Comparison of ENCODE assay signal across 9 cellular contexts in the genomic region with DNA sequence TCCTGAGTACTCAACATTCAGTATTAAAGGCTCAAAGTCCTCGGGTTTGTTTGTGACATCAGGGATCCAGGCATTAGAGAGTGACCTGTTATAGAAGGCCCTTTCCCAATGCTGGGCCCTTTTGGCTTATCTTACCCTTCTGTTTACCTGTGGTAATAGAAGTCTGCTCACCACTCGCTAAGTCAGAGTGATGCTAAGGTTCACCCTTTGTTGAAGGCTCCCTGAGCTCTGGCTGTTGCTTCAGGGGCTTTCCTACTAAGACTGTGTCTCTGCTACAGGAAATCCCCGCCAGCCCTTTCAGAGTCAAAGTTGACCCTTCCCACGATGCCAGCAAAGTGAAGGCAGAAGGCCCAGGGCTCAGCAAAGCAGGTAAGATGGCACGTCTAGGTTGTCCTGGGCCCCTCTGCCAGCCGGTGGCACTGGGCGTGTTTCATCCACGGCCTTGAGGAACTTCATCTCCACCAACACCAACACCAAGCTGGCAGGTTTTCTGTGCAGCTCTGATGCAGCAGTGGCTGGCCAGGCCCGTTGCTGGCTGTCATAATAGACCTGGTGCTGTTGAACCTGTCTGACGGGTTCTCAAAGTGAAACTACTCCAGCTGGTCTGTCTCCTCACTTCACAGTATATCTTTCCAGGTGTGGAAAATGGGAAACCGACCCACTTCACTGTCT.
A peak's percentile ranks its signal among the peaks of the same experiment; 100 is the strongest.
DNase-seq lines count a peak whose midpoint lies in the region; ATAC-seq, FAIRE-seq and TF ChIP-seq lines count a peak whose summit lies in the region.
"Had no signal": no experiment of that assay in that cellular context is flagged by ENCODE, and none has a peak within 500 bp of the region (broad histone marks: within the 10 kb centered on the region; RNA-seq: fewer than 3 reads in every experiment).

No MANE protein-coding gene starts in this region.

- peaks cover 67% of the 10 kb centered on the region for H3K36me3 Mint-ChIP-seq in stimulated activated memory B cell treated with anti-CD40 and anti-IgM and Interleukin-4, amounts not matched to agents 10 μg/mL and 1 μg/mL and 100 μg/mL, for 72 hours

- H3K27ac Mint-ChIP-seq in stimulated activated memory B cell treated with anti-CD40 and anti-IgM and Interleukin-4, amounts not matched to agents 10 μg/mL and 1 μg/mL and 100 μg/mL, for 72 hours = peak overlapping the region; percentile 78

- H3K4me3 Mint-ChIP-seq in stimulated activated memory B cell treated with anti-CD40 and anti-IgM and Interleukin-4, amounts not matched to agents 10 μg/mL and 1 μg/mL and 100 μg/mL, for 72 hours = no peak overlapping the region

- H3K9me3 Mint-ChIP-seq in stimulated activated memory B cell treated with anti-CD40 and anti-IgM and Interleukin-4, amounts not matched to agents 10 μg/mL and 1 μg/mL and 100 μg/mL, for 72 hours = no peaks in the 10 kb centered on the region

- H3K9me3 ChIP-seq in A673 (ENCODE audit: low read depth, low read length, poor library complexity, severe bottlenecking) = no peaks in the 10 kb centered on the region

- FAIRE-seq in bronchial epithelial cell (lab: Jason Lieb, UNC) = peak; percentile 60

- no peaks in the 10 kb centered on the region for H3K4me1 ChIP-seq in A673 (ENCODE audit: insufficient read depth, low read length, poor library complexity, severe bottlenecking)

- peaks cover 49% of the 10 kb centered on the region for H3K4me1 Mint-ChIP-seq in stimulated activated memory B cell treated with anti-CD40 and anti-IgM and Interleukin-4, amounts not matched to agents 10 μg/mL and 1 μg/mL and 100 μg/mL, for 72 hours

- CTCF ChIA-PET in A673 (lab: Charles Lee) = no interaction called here

- peak; percentile 64 for ATAC-seq in GM18907 (IDR thresholded peaks at IDR 0.05; ENCODE audit: unreplicated experiment)
- ATAC-seq in HG03442 (IDR thresholded peaks at IDR 0.05; ENCODE audit: unreplicated experiment) = peak; percentile 57
- peak; percentile 9 for ATAC-seq in stimulated activated memory B cell treated with anti-CD40 and anti-IgM and Interleukin-4, amounts not matched to agents 10 μg/mL and 1 μg/mL and 100 μg/mL, for 72 hours
- no peak for ATAC-seq in GM21723 (IDR thresholded peaks at IDR 0.05; ENCODE audit: unreplicated experiment)

- H3K27me3 Mint-ChIP-seq in stimulated activated memory B cell treated with anti-CD40 and anti-IgM and Interleukin-4, amounts not matched to agents 10 μg/mL and 1 μg/mL and 100 μg/mL, for 72 hours = no peaks in the 10 kb centered on the region

- no peak overlapping the region for H3K4me3 ChIP-seq in bronchial epithelial cell (ENCODE audit: low read depth, low read length)
- H3K4me3 ChIP-seq in A673 (ENCODE audit: low read depth, low read length, poor library complexity, severe bottlenecking) = no peak overlapping the region

- intact Hi-C loops in A673 (cut with micrococcal nuclease; ENCODE audit: unreplicated experiment) = no loop called here

- peaks cover 33% of the 10 kb centered on the region for H3K36me3 ChIP-seq in bronchial epithelial cell (ENCODE audit: control insufficient read depth, insufficient read depth, low read length)
- no peaks in the 10 kb centered on the region for H3K36me3 ChIP-seq in A673 (ENCODE audit: insufficient read depth, low read length, poor library complexity, severe bottlenecking)

- no peak for TF ChIP-seq CTCF in bronchial epithelial cell (IDR thresholded peaks at IDR 0.05; ENCODE audit: insufficient read depth, low read length, severe bottlenecking)
- TF ChIP-seq CTCF in A673 (conservative IDR thresholded peaks at IDR 0.05; ENCODE audit: low read depth, low read length) = no peak

- POLR2A ChIA-PET in A673 (lab: Charles Lee; ENCODE audit: low non-redundant PET) = no interaction called here

- H3K27ac ChIP-seq in A673 (ENCODE audit: low read depth, low read length, poor library complexity, severe bottlenecking) = no peak overlapping the region

- BruUV-seq in A673 (replicated peaks; lab: Mats Ljungman, UMichigan) = no TSS peak

- DNase-seq in bronchial epithelial cell (ENCODE audit: low read depth) = peak; percentile 76
- DNase-seq in GDM1 (lab: John Stamatoyannopoulos, UW) = no peak
- DNase-seq in A673 (ENCODE audit: low spot score) = no peak
- DNase-seq in NCI-H187 (lab: John Stamatoyannopoulos, UW) = no peak
- DNase-seq: anterior cingulate cortex had no signal

- H3K27me3 ChIP-seq in bronchial epithelial cell (ENCODE audit: control insufficient read depth, insufficient read depth, low read length) (no peaks in the 10 kb centered on the region), A673 (replicated peaks; ENCODE audit: insufficient read depth, low read depth, low read length, poor library complexity) (no peaks in the 10 kb centered on the region)
